8 cellular contexts compared by ENCODE assay signal in the genomic region with DNA sequence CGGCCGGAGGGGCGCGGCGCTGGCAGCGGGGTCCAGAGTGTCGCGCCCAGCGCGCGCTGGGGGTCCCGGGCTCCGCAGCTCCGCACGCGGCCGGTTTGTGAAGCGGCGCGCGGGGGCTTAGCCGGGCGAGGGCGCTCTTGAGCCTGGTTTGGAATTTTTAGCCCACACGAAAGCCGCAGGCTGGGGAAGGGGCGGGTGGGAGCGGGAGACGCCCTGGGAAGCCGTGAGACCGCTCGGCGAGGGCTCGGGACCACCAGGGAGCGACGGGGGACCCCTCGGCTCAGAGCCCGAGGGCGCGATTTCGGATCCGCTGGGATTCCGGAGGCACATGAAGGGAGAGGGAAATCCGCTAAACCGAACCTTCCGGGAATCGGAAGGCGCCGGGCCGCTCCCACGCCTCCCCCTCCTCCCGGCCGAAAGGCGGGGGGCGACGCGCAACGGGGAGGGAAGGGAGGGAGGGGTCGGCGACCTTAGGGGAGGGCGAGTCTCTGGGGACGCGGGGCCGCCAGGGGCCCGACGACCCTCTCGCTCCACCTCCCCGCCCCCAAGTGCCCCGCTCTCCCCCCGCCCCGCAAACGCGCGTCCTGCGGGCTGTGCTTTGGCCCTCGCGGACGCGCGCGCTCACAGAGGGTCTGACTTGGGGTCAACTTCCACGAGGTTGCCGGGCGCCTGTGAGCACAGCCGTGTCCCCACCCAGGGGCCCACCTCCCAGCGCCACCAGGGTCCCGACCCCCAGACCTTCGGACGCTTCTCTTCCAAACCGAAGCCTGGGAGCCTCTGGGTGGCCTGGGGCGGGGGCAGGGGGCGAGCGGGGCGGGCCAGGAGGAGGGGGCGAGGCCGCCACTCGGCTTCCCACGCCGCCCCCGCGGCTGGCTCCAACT. TPM values are rescaled to one million over a fixed set of nuclear protein-coding genes. Genes with fewer than 3 reads are reported as not detected.
DNase-seq lines count a peak whose midpoint lies in the region; ATAC-seq and TF ChIP-seq lines count a peak whose summit lies in the region.

No MANE protein-coding gene starts in this region.

- peak; percentile 85 for TF ChIP-seq RAD21 in SK-N-SH (IDR thresholded peaks at IDR 0.05; ENCODE audit: low read length)

- peak; percentile 36 for ATAC-seq in body of pancreas
- ATAC-seq in GM21367 (IDR thresholded peaks at IDR 0.05; ENCODE audit: unreplicated experiment): no peak

- CTCF ChIA-PET in SK-N-SH (lab: Yijun Ruan, JAX): interaction anchor here (0.5 to 3.4 kb wide), 43 partner anchors 10 to 701 kb away, joined by 3 to 28 read pairs (median 4); no protein-coding TSS in a partner anchor

- POLR2A ChIA-PET in SK-N-SH (lab: Yijun Ruan, JAX): interaction anchor here (1.4 kb wide), 2 partner anchors 78 to 86 kb away, joined by 3 to 4 read pairs; no protein-coding TSS in a partner anchor

- peaks cover 14% of the 10 kb centered on the region; the same call in 1 of the 2 replicates for H4K20me1 ChIP-seq in SK-N-SH (ENCODE audit: insufficient read depth)

- H3K9me3 ChIP-seq in SK-N-SH (no peaks in the 10 kb centered on the region), body of pancreas (no peaks in the 10 kb centered on the region), iPS-15b (ENCODE audit: control insufficient read depth, insufficient read depth, low read length) (no peaks in the 10 kb centered on the region), skeletal muscle satellite cell (replicated peaks; ENCODE audit: low read length) (no peaks in the 10 kb centered on the region)

- no peaks in the 10 kb centered on the region for H3K36me3 ChIP-seq in SK-N-SH (replicated peaks in 1 of 2; ENCODE audit: control insufficient read depth in 1 of 2, insufficient read depth in 2 of 2, low read length in 1 of 2)
- no peaks in the 10 kb centered on the region for H3K36me3 ChIP-seq in body of pancreas (replicated peaks in 1 of 2; ENCODE audit: insufficient read depth in 1 of 2, low read depth in 2 of 2)
- no peaks in the 10 kb centered on the region for H3K36me3 ChIP-seq in iPS-15b (ENCODE audit: control insufficient read depth, insufficient read depth, low read length)
- no peaks in the 10 kb centered on the region for H3K36me3 ChIP-seq in skeletal muscle satellite cell (ENCODE audit: insufficient read depth, low read length)

- H3K4me2 ChIP-seq in SK-N-SH (peak overlapping the region; percentile 94), skeletal muscle satellite cell (ENCODE audit: low read length) (peak overlapping the region; percentile 97)

- intact Hi-C loops in body of pancreas (cut with DNase I): loop anchor here (10.0 kb wide), 1 partner anchor 540 kb away; no protein-coding TSS in a partner anchor

- no peaks in the 10 kb centered on the region for H3K9me2 ChIP-seq in SK-N-SH

- no peak for TF ChIP-seq EP300 in SK-N-SH (IDR thresholded peaks at IDR 0.05; ENCODE audit: borderline replicate concordance in 1 of 2, low read depth in 1 of 2, low read length in 1 of 2)

- TF ChIP-seq POLR2A in body of pancreas (IDR thresholded peaks at IDR 0.05): no peak

- no peak overlapping the region for H3K27ac ChIP-seq in C4-2B
- peak overlapping the region in 1 of 2 experiments; percentile 91; a peak in 2 of 4 replicates for H3K27ac ChIP-seq in SK-N-SH (ENCODE audit: low read depth in 2 of 2, low read length in 1 of 2)
- H3K27ac ChIP-seq in body of pancreas: no peak overlapping the region

- H2AFZ ChIP-seq in SK-N-SH (ENCODE audit: low read depth): peak overlapping the region; percentile 83; the same call in 1 of the 2 replicates

- H3K27me3 ChIP-seq in SK-N-SH (ENCODE audit: insufficient read depth) (peaks cover 55% of the 10 kb centered on the region), body of pancreas (peaks cover 4 to 29% of the 10 kb centered on the region in 2 donors), iPS-15b (ENCODE audit: control insufficient read depth, insufficient read depth, low read length) (peaks cover 50% of the 10 kb centered on the region), skeletal muscle satellite cell (ENCODE audit: control insufficient read depth, insufficient read depth, low read length) (peaks cover 59% of the 10 kb centered on the region)

- DNase-seq in HK-2 (ENCODE audit: unreplicated experiment): peak; percentile 71
- peak; percentile 99 for DNase-seq in SK-N-SH
- DNase-seq in body of pancreas: peak; percentile 53 to 68 (median 59)
- no peak for DNase-seq in NCI-H2029 (lab: John Stamatoyannopoulos, UW)

- peaks cover 11% of the 10 kb centered on the region for H3F3A ChIP-seq in SK-N-SH (replicated peaks; ENCODE audit: insufficient read depth)

- WGBS in SK-N-SH (ENCODE audit: low lambda C conversion rate): 0% methylated on average over 43 of the region's 101 CpGs
- 0 to 1% methylated on average over 2 to 93 of the region's 101 CpGs for WGBS in body of pancreas, 2 donors

- H3K79me2 ChIP-seq in SK-N-SH (ENCODE audit: insufficient read depth): no peaks in the 10 kb centered on the region

- H3K9ac ChIP-seq in SK-N-SH (no peak overlapping the region), iPS-15b (ENCODE audit: low read depth, low read length) (no peak overlapping the region), skeletal muscle satellite cell (ENCODE audit: low read depth, low read length) (peak overlapping the region; percentile 47)

- peaks cover 0 to 32% of the 10 kb centered on the region in 2 experiments; a peak in 1 of 4 replicates for H3K4me1 ChIP-seq in SK-N-SH (ENCODE audit: control insufficient read depth in 1 of 2, insufficient read depth in 2 of 2, low read depth in 1 of 2, low read length in 1 of 2)
- peaks cover 43% of the 10 kb centered on the region for H3K4me1 ChIP-seq in body of pancreas
- peaks cover 2% of the 10 kb centered on the region for H3K4me1 ChIP-seq in iPS-15b (ENCODE audit: control insufficient read depth, insufficient read depth, low read length)
- peaks cover 8% of the 10 kb centered on the region for H3K4me1 ChIP-seq in skeletal muscle satellite cell (ENCODE audit: control insufficient read depth, insufficient read depth, low read length)

- TF ChIP-seq CTCF in C4-2B (conservative IDR thresholded peaks at IDR 0.05) (peak; percentile 90), SK-N-SH (IDR thresholded peaks at IDR 0.05) (peak; percentile 86), body of pancreas (IDR thresholded peaks at IDR 0.05) (peak; percentile 41 to 75 (median 70))

- peak overlapping the region; percentile 55 to 66 for H3K4me3 ChIP-seq in SK-N-SH (ENCODE audit: low read depth in 2 of 2, low read length in 1 of 2)
- H3K4me3 ChIP-seq in body of pancreas: peak overlapping the region in 1 of 2 donors; percentile 30
- peak overlapping the region; percentile 61 for H3K4me3 ChIP-seq in iPS-15b (ENCODE audit: low read depth, low read length)
- peak overlapping the region; percentile 74 for H3K4me3 ChIP-seq in skeletal muscle satellite cell (ENCODE audit: low read length)

TF ChIP-seq in SK-N-SH, 30 proteins besides CTCF, POLR2A, EP300 and RAD21:
- no peak for TF ChIP-seq FOXJ3 (CRISPR knock-in tag; IDR thresholded peaks at IDR 0.05)
- TF ChIP-seq RCOR1 (IDR thresholded peaks at IDR 0.05; ENCODE audit: low read length): no peak
- peak; percentile 72 for TF ChIP-seq SMC3 (IDR thresholded peaks at IDR 0.05; ENCODE audit: low read depth, low read length)
- 0 out of 2 replicates have a peak, but pooled peaks have one; percentile 23 for TF ChIP-seq MXI1 (IDR thresholded peaks at IDR 0.05; ENCODE audit: low read depth, low read length)
- TF ChIP-seq CHD2 (IDR thresholded peaks at IDR 0.05; ENCODE audit: low read length, partially characterized antibody): peak; percentile 8
- no peak for TF ChIP-seq RXRA (IDR thresholded peaks at IDR 0.05; ENCODE audit: borderline replicate concordance, low read depth)
- TF ChIP-seq YY1 (IDR thresholded peaks at IDR 0.05; ENCODE audit: low read depth): no peak
TF ChIP-seq in SK-N-SH: peak in this region for 3.

RNA-seq across cellular contexts. Expression of a gene that starts 5.1 kb away (rescaled TPM):
- polyA plus RNA-seq in SK-N-SH (2012; rRNA removed): 0.05 and 0.06 TPM in 2 replicates
- 0.01 and 0.03 TPM in 2 replicates for polyA plus RNA-seq in SK-N-SH (2012; cell fraction: cytosol; rRNA removed)
- 0.01 and 0.05 TPM in 2 replicates for polyA plus RNA-seq in SK-N-SH (2012; cell fraction: nucleus; rRNA removed)
- 1 to 10 TPM in 1 of 2 donors, under 1 TPM in 1; 0.33 to 1.3 TPM for total RNA-seq in body of pancreas
- 0.76 and 2.2 TPM in 2 replicates for total RNA-seq in skeletal muscle satellite cell (2012; rRNA removed)
